37 cellular contexts compared by ENCODE assay signal in genomic region chr4:183149968-183150539, GRCh38.
"Had no signal": no experiment of that assay in that cellular context is flagged by ENCODE, and none has a peak within 500 bp of the region (broad histone marks: within the 10 kb centered on the region; RNA-seq: fewer than 3 reads in every experiment).

No MANE protein-coding gene starts in this region.

- H3K4me3 Mint-ChIP-seq: activated B cell treated with CpG ODN at 0.5 μM for 24 hours; activated CD4-positive, alpha-beta memory T cell treated with anti-CD3 and anti-CD28 coated beads for 36 hours; activated CD8-positive, alpha-beta T cell treated with anti-CD3 and anti-CD28 coated beads for 36 hours; activated naive CD4-positive, alpha-beta T cell treated with anti-CD3 and anti-CD28 coated beads for 36 hours; activated naive CD8-positive, alpha-beta T cell treated with anti-CD3 and anti-CD28 coated beads for 36 hours; activated T-cell treated with anti-CD3 and anti-CD28 coated beads, Interleukin-2, amount 50 U/mL, for 4 hours; activated T-cell treated with anti-CD3 and anti-CD28 coated beads, Interleukin-2, amount 50 U/mL, for 72 hours; activated T-helper 1 cell treated with anti-CD3 and anti-CD28 coated beads, Interleukin-12 subunit alpha, Interleukin-12 subunit beta, Interleukin-2, Interleukin-4 antibody, amounts not matched to agents 30 ng/mL and 10 ng/mL and 1 ng/mL, durations not matched to agents 14 hours and 24 hours and 36 hours; activated T-helper 17 cell treated with anti-CD3 and anti-CD28 coated beads, Interleukin-2, amount 50 U/mL, for 72 hours; brain; central memory CD8-positive, alpha-beta T cell; T-helper 1 cell treated with Interleukin-12 subunit alpha and Interleukin-12 subunit beta and Interleukin-4 antibody, amounts not matched to agents 30 μg/mL and 1 μg/mL, for 36 hours; T-helper 2 cell treated with Interferon-gamma antibody and Interleukin-4, amounts not matched to agents 5 μg/mL and 100 μg/mL, for 36 hours had no signal

- H3K36me3 ChIP-seq: adrenal gland, ascending aorta, cardiac muscle cell had no signal

- DNase-seq: activated B cell treated with CpG ODN at 0.5 μM for 24 hours; activated CD4-positive, alpha-beta memory T cell treated with anti-CD3 and anti-CD28 coated beads for 36 hours; activated CD4-positive, alpha-beta T cell treated with anti-CD3 and anti-CD28 coated beads for 4 hours; activated CD4-positive, alpha-beta T cell treated with anti-CD3 and anti-CD28 coated beads, Interleukin-2, amount 50 U/mL, for 1 hour; activated CD4-positive, alpha-beta T cell treated with anti-CD3 and anti-CD28 coated beads, Interleukin-2, amount 50 U/mL, for 4 hours; activated CD4-positive, CD25-positive, alpha-beta regulatory T cell treated with anti-CD3 and anti-CD28 coated beads, Interleukin-2, amount 50 U/mL, for 72 hours; activated CD8-positive, alpha-beta memory T cell treated with anti-CD3 and anti-CD28 coated beads, Interleukin-2, amount 50 U/mL, for 4 hours; activated CD8-positive, alpha-beta T cell treated with anti-CD3 and anti-CD28 coated beads for 36 hours; activated effector memory CD4-positive, alpha-beta T cell treated with anti-CD3 and anti-CD28 coated beads, Interleukin-2, amount 50 U/mL, for 16 hours; activated gamma-delta T cell treated with Interleukin-2 at 50 U/mL for 16 hours; activated naive CD4-positive, alpha-beta T cell; activated naive CD4-positive, alpha-beta T cell treated with anti-CD3 and anti-CD28 coated beads for 36 hours; activated naive CD4-positive, alpha-beta T cell treated with anti-CD3 and anti-CD28 coated beads, Interleukin-2, amount 50 U/mL, for 16 hours; activated naive CD8-positive, alpha-beta T cell treated with anti-CD3 and anti-CD28 coated beads for 36 hours; activated T-cell treated with anti-CD3 and anti-CD28 coated beads for 4 hours; activated T-cell treated with anti-CD3 and anti-CD28 coated beads, Interleukin-2, amount 50 U/mL, for 1 hour; activated T-cell treated with anti-CD3 and anti-CD28 coated beads, Interleukin-2, amount 50 U/mL, for 4 hours; activated T-cell treated with anti-CD3 and anti-CD28 coated beads, Interleukin-2, amount 50 U/mL, for 72 hours; adrenal gland; amniotic stem cell; caudate nucleus; SW 1271; T-helper 1 cell; T-helper 2 cell; T-helper 9 cell had no signal

- H3K36me3 Mint-ChIP-seq: activated CD4-positive, alpha-beta memory T cell treated with anti-CD3 and anti-CD28 coated beads for 36 hours; activated naive CD4-positive, alpha-beta T cell treated with anti-CD3 and anti-CD28 coated beads, Interleukin-2, amount 50 U/mL, for 72 hours; activated naive CD8-positive, alpha-beta T cell treated with anti-CD3 and anti-CD28 coated beads for 36 hours; brain had no signal

- H3K27me3 Mint-ChIP-seq: activated B cell treated with CpG ODN at 0.5 μM for 24 hours; activated CD4-positive, alpha-beta memory T cell treated with anti-CD3 and anti-CD28 coated beads for 36 hours; activated CD8-positive, alpha-beta T cell treated with anti-CD3 and anti-CD28 coated beads for 36 hours; activated T-helper 17 cell treated with anti-CD3 and anti-CD28 coated beads, Interleukin-2, amount 50 U/mL, for 72 hours; brain had no signal

- H3K9me3 ChIP-seq: adrenal gland, ascending aorta had no signal

- FAIRE-seq: bronchial epithelial cell, TTC549 had no signal

- H3K27ac ChIP-seq: adrenal gland, ascending aorta, cardiac muscle cell, VCaP had no signal

- H3K4me3 ChIP-seq: adrenal gland, ascending aorta, cardiac muscle cell had no signal

- H3K27me3 ChIP-seq: adrenal gland, ascending aorta, cardiac muscle cell had no signal

- H3K27ac Mint-ChIP-seq: activated B cell treated with CpG ODN at 0.5 μM for 24 hours; activated CD4-positive, alpha-beta memory T cell treated with anti-CD3 and anti-CD28 coated beads for 36 hours; activated CD8-positive, alpha-beta T cell treated with anti-CD3 and anti-CD28 coated beads for 36 hours; activated naive CD4-positive, alpha-beta T cell treated with anti-CD3 and anti-CD28 coated beads for 36 hours; activated naive CD4-positive, alpha-beta T cell treated with anti-CD3 and anti-CD28 coated beads, Interleukin-2, amount 50 U/mL, for 72 hours; activated naive CD8-positive, alpha-beta T cell treated with anti-CD3 and anti-CD28 coated beads for 36 hours; activated T-cell treated with anti-CD3 and anti-CD28 coated beads, Interleukin-2, amount 50 U/mL, for 72 hours; activated T-helper 1 cell treated with anti-CD3 and anti-CD28 coated beads, Interleukin-12 subunit alpha, Interleukin-12 subunit beta, Interleukin-2, Interleukin-4 antibody, amounts not matched to agents 30 ng/mL and 10 ng/mL and 1 ng/mL, durations not matched to agents 14 hours and 24 hours and 36 hours; activated T-helper 17 cell treated with anti-CD3 and anti-CD28 coated beads, Interleukin-2, amount 50 U/mL, for 72 hours; brain; T-helper 1 cell treated with Interleukin-12 subunit alpha and Interleukin-12 subunit beta and Interleukin-4 antibody, amounts not matched to agents 30 μg/mL and 1 μg/mL, for 36 hours; T-helper 2 cell treated with Interferon-gamma antibody and Interleukin-4, amounts not matched to agents 5 μg/mL and 100 μg/mL, for 36 hours had no signal

- H3K9me3 Mint-ChIP-seq: activated B cell treated with CpG ODN at 0.5 μM for 24 hours; activated CD8-positive, alpha-beta T cell treated with anti-CD3 and anti-CD28 coated beads for 36 hours; activated naive CD4-positive, alpha-beta T cell treated with anti-CD3 and anti-CD28 coated beads for 36 hours; activated naive CD4-positive, alpha-beta T cell treated with anti-CD3 and anti-CD28 coated beads, Interleukin-2, amount 50 U/mL, for 72 hours; activated naive CD8-positive, alpha-beta T cell treated with anti-CD3 and anti-CD28 coated beads for 36 hours; activated T-cell treated with anti-CD3 and anti-CD28 coated beads, Interleukin-2, amount 50 U/mL, for 4 hours; activated T-cell treated with anti-CD3 and anti-CD28 coated beads, Interleukin-2, amount 50 U/mL, for 72 hours; activated T-helper 1 cell treated with anti-CD3 and anti-CD28 coated beads, Interleukin-12 subunit alpha, Interleukin-12 subunit beta, Interleukin-2, Interleukin-4 antibody, amounts not matched to agents 30 ng/mL and 10 ng/mL and 1 ng/mL, durations not matched to agents 14 hours and 24 hours and 36 hours; activated T-helper 17 cell treated with anti-CD3 and anti-CD28 coated beads, Interleukin-2, amount 50 U/mL, for 72 hours; central memory CD8-positive, alpha-beta T cell; T-helper 1 cell treated with Interleukin-12 subunit alpha and Interleukin-12 subunit beta and Interleukin-4 antibody, amounts not matched to agents 30 μg/mL and 1 μg/mL, for 36 hours; T-helper 2 cell treated with Interferon-gamma antibody and Interleukin-4, amounts not matched to agents 5 μg/mL and 100 μg/mL, for 36 hours had no signal

- ATAC-seq: activated CD8-positive, alpha-beta T cell treated with anti-CD3 and anti-CD28 coated beads for 36 hours; activated naive CD4-positive, alpha-beta T cell treated with anti-CD3 and anti-CD28 coated beads, Interleukin-2, amount 50 U/mL, for 72 hours; activated T-cell treated with anti-CD3 and anti-CD28 coated beads, Interleukin-2, amount 50 U/mL, for 4 hours; activated T-cell treated with anti-CD3 and anti-CD28 coated beads, Interleukin-2, amount 50 U/mL, for 72 hours; activated T-helper 17 cell treated with anti-CD3 and anti-CD28 coated beads, Interleukin-2, amount 50 U/mL, for 72 hours had no signal

- H3K4me1 ChIP-seq: adrenal gland had no signal

- H3K4me1 Mint-ChIP-seq: activated B cell treated with CpG ODN at 0.5 μM for 24 hours; activated T-helper 17 cell treated with anti-CD3 and anti-CD28 coated beads, Interleukin-2, amount 50 U/mL, for 72 hours; central memory CD8-positive, alpha-beta T cell had no signal
